Comparison of ENCODE assay signal across 22 cellular contexts in the genomic region with DNA sequence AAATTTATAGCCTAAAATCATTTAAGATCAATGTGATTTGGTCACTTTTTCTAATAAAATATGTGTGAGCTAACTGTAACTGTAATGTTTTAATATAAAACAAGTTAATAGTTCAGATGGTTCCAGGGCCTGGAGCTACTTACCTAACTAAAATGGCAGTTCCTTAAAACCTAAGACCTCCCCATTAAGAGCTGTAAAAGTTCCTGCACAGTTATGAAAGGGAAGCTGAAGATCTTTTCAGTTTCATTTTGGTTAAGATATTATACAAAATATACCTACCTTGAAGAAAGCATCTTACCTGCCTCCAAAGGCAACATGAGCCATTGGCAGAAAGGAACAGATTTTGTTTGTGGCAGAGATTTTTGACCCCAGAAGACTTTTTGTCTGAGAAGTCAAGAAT.
"Had no signal": no experiment of that assay in that cellular context is flagged by ENCODE, and none has a peak within 500 bp of the region (broad histone marks: within the 10 kb centered on the region; RNA-seq: fewer than 3 reads in every experiment).

No MANE protein-coding gene starts in this region.

- FAIRE-seq: kidney had no signal

- DNase-seq: activated CD4-positive, alpha-beta T cell treated with anti-CD3 and anti-CD28 coated beads for 36 hours; activated CD4-positive, alpha-beta T cell treated with anti-CD3 and anti-CD28 coated beads, Interleukin-2, amount 50 U/mL, for 48 hours; activated CD8-positive, alpha-beta memory T cell treated with anti-CD3 and anti-CD28 coated beads, Interleukin-2, amount 10 ng/mL, durations not matched to agents 7 days and 5 days; activated naive CD4-positive, alpha-beta T cell treated with anti-CD3 and anti-CD28 coated beads, Interleukin-2, amount 10 ng/mL, durations not matched to agents 7 days and 5 days; activated naive CD8-positive, alpha-beta T cell treated with anti-CD3 and anti-CD28 coated beads, Interleukin-2, amount 50 U/mL, for 24 hours; activated T-cell treated with anti-CD3 and anti-CD28 coated beads, Interleukin-2, amount 50 U/mL, for 1 hour; anterior cingulate cortex; brain microvascular endothelial cell; central memory CD4-positive, alpha-beta T cell; cortex of kidney; effector CD4-positive, alpha-beta T cell; kidney; sigmoid colon; stimulated activated naive CD4-positive, alpha-beta T cell; upper lobe of right lung had no signal

- H3K4me1 Mint-ChIP-seq: activated CD4-positive, alpha-beta T cell treated with anti-CD3 and anti-CD28 coated beads for 36 hours; activated CD8-positive, alpha-beta memory T cell treated with anti-CD3 and anti-CD28 coated beads, Interleukin-2, amount 10 ng/mL, durations not matched to agents 7 days and 5 days; activated naive CD4-positive, alpha-beta T cell treated with anti-CD3 and anti-CD28 coated beads, Interleukin-2, amount 10 ng/mL, durations not matched to agents 7 days and 5 days; activated naive CD8-positive, alpha-beta T cell treated with anti-CD3 and anti-CD28 coated beads, Interleukin-2, amount 50 U/mL, for 24 hours; mesothelial cell of epicardium had no signal

- H3K4me3 Mint-ChIP-seq: activated CD4-positive, alpha-beta T cell treated with anti-CD3 and anti-CD28 coated beads for 36 hours; activated CD8-positive, alpha-beta memory T cell treated with anti-CD3 and anti-CD28 coated beads, Interleukin-2, amount 10 ng/mL, durations not matched to agents 7 days and 5 days; activated naive CD4-positive, alpha-beta T cell treated with anti-CD3 and anti-CD28 coated beads, Interleukin-2, amount 10 ng/mL, durations not matched to agents 7 days and 5 days; activated naive CD8-positive, alpha-beta T cell treated with anti-CD3 and anti-CD28 coated beads, Interleukin-2, amount 50 U/mL, for 24 hours; mesothelial cell of epicardium; natural killer cell treated with Interleukin-12 subunit alpha and Interleukin-12 subunit beta and Interleukin-15 and Interleukin-18, amount 100 ng/mL, for 72 hours; WTC11 had no signal

- H3K9ac ChIP-seq: parathyroid adenoma had no signal

- H3K27me3 ChIP-seq: brain microvascular endothelial cell, neutrophil, sigmoid colon, upper lobe of right lung had no signal

- H3K9me3 Mint-ChIP-seq: activated naive CD4-positive, alpha-beta T cell treated with anti-CD3 and anti-CD28 coated beads, Interleukin-2, amount 10 ng/mL, durations not matched to agents 7 days and 5 days; activated naive CD8-positive, alpha-beta T cell treated with anti-CD3 and anti-CD28 coated beads, Interleukin-2, amount 50 U/mL, for 24 hours; mesothelial cell of epicardium; natural killer cell treated with Interleukin-12 subunit alpha and Interleukin-12 subunit beta and Interleukin-15 and Interleukin-18, amount 100 ng/mL, for 72 hours; WTC11 had no signal

- H3K4me3 ChIP-seq: lung, sigmoid colon, upper lobe of right lung had no signal

- H3K27ac Mint-ChIP-seq: activated CD4-positive, alpha-beta T cell treated with anti-CD3 and anti-CD28 coated beads for 36 hours; activated CD8-positive, alpha-beta memory T cell treated with anti-CD3 and anti-CD28 coated beads, Interleukin-2, amount 10 ng/mL, durations not matched to agents 7 days and 5 days; activated naive CD4-positive, alpha-beta T cell treated with anti-CD3 and anti-CD28 coated beads, Interleukin-2, amount 10 ng/mL, durations not matched to agents 7 days and 5 days; activated naive CD8-positive, alpha-beta T cell treated with anti-CD3 and anti-CD28 coated beads, Interleukin-2, amount 50 U/mL, for 24 hours; mesothelial cell of epicardium; natural killer cell treated with Interleukin-12 subunit alpha and Interleukin-12 subunit beta and Interleukin-15 and Interleukin-18, amount 100 ng/mL, for 72 hours; WTC11 had no signal

- H3K27me3 Mint-ChIP-seq: activated CD4-positive, alpha-beta T cell treated with anti-CD3 and anti-CD28 coated beads for 36 hours; activated CD8-positive, alpha-beta memory T cell treated with anti-CD3 and anti-CD28 coated beads, Interleukin-2, amount 10 ng/mL, durations not matched to agents 7 days and 5 days; activated naive CD4-positive, alpha-beta T cell treated with anti-CD3 and anti-CD28 coated beads, Interleukin-2, amount 10 ng/mL, durations not matched to agents 7 days and 5 days; activated naive CD8-positive, alpha-beta T cell treated with anti-CD3 and anti-CD28 coated beads, Interleukin-2, amount 50 U/mL, for 24 hours; natural killer cell treated with Interleukin-12 subunit alpha and Interleukin-12 subunit beta and Interleukin-15 and Interleukin-18, amount 100 ng/mL, for 72 hours had no signal

- H3K27ac ChIP-seq: brain microvascular endothelial cell, neutrophil, parathyroid adenoma, sigmoid colon, upper lobe of right lung had no signal

- H3K4me1 ChIP-seq: parathyroid adenoma, upper lobe of right lung had no signal

- ATAC-seq: activated CD4-positive, alpha-beta T cell treated with anti-CD3 and anti-CD28 coated beads for 36 hours; activated CD8-positive, alpha-beta memory T cell treated with anti-CD3 and anti-CD28 coated beads, Interleukin-2, amount 10 ng/mL, durations not matched to agents 7 days and 5 days; activated naive CD8-positive, alpha-beta T cell treated with anti-CD3 and anti-CD28 coated beads, Interleukin-2, amount 50 U/mL, for 24 hours; left lobe of liver; natural killer cell treated with Interleukin-12 subunit alpha and Interleukin-12 subunit beta and Interleukin-15 and Interleukin-18, amount 100 ng/mL, for 72 hours; upper lobe of right lung; WTC11 had no signal

- H3K9me3 ChIP-seq: neutrophil, sigmoid colon, upper lobe of right lung had no signal
